ENCODE assay signal across 9 cellular contexts in genomic region chr22:21650823-21651520, GRCh38. TPM values are rescaled to one million over a fixed set of nuclear protein-coding genes. Genes with fewer than 3 reads are reported as not detected.
A peak's percentile ranks its signal among the peaks of the same experiment; 100 is the strongest.
DNase-seq lines count a peak whose midpoint lies in the region; ATAC-seq, FAIRE-seq and TF ChIP-seq lines count a peak whose summit lies in the region.
"Had no signal": no experiment of that assay in that cellular context is flagged by ENCODE, and none has a peak within 500 bp of the region (broad histone marks: within the 10 kb centered on the region; RNA-seq: fewer than 3 reads in every experiment).

No MANE protein-coding gene starts in this region.

- H3K9me3 ChIP-seq in BLaER1 treated with 17β-estradiol and CSF1 and Interleukin-3, amounts not matched to agents 10 nM and 100 nM (replicated peaks in 1 of 11), result no peaks in the 10 kb centered on the region
- no peaks in the 10 kb centered on the region for H3K9me3 ChIP-seq in HepG2 (ENCODE audit: low read length)

- TF ChIP-seq EP300 in HepG2 (IDR thresholded peaks at IDR 0.05; ENCODE audit: low read depth in 2 of 2, low read length in 2 of 2), result no peak
- no peak for TF ChIP-seq EP300 in HepG2 (CRISPR knock-in tag; IDR thresholded peaks at IDR 0.05; ENCODE audit: borderline replicate concordance)

- in situ Hi-C loops in HepG2 (cut with HindIII; ENCODE audit: extremely low pct_ligation_motif_present, low pct_unique_long_range_greater_than_20kb), result no loop called here

- WGBS in HepG2 (ENCODE audit: low lambda C conversion rate), result 11% methylated on average over 6 of the region's 6 CpGs

- peak overlapping the region; percentile 89 for H3K27ac Mint-ChIP-seq in activated T-helper 2 cell treated with anti-CD3 and anti-CD28 coated beads, Interferon-gamma antibody, Interleukin-2, Interleukin-4, amounts not matched to agents 10 μg/mL and 5 μg/mL and 100 μg/mL, durations not matched to agents 14 hours and 24 hours and 36 hours

- H3K4me1 ChIP-seq in BLaER1 treated with 17β-estradiol and CSF1 and Interleukin-3, amounts not matched to agents 10 nM and 100 nM, result peaks cover 39 to 61% (median 50%) of the 10 kb centered on the region in 10 experiments
- peaks cover 34% of the 10 kb centered on the region for H3K4me1 ChIP-seq in HepG2 (ENCODE audit: insufficient read depth, low read length)
- no peaks in the 10 kb centered on the region for H3K4me1 ChIP-seq in foreskin keratinocyte

- H3K27me3 ChIP-seq in BLaER1 treated with 17β-estradiol and CSF1 and Interleukin-3, amounts not matched to agents 10 nM and 100 nM, result no peaks in the 10 kb centered on the region
- H3K27me3 ChIP-seq in HepG2 (ENCODE audit: control insufficient read depth in 1 of 2, insufficient read depth in 2 of 2, low read length in 2 of 2) (no peaks in the 10 kb centered on the region; a peak in 1 of 5 replicates), foreskin keratinocyte (no peaks in the 10 kb centered on the region)

- peak overlapping the region; percentile 7 for H2AFZ ChIP-seq in HepG2 (ENCODE audit: low read length)

- H3K27ac ChIP-seq in BLaER1 treated with 17β-estradiol and CSF1 and Interleukin-3, amounts not matched to agents 10 nM and 100 nM, result peak overlapping the region in 10 of 11 experiments; percentile 20 to 93 (median 86); a peak in 18 of 22 replicates
- peak overlapping the region; percentile 77 for H3K27ac ChIP-seq in HepG2 (ENCODE audit: extremely low read length, insufficient read depth, low read length)
- no peak overlapping the region for H3K27ac ChIP-seq in foreskin keratinocyte

- H3K9me3 Mint-ChIP-seq in activated T-helper 2 cell treated with anti-CD3 and anti-CD28 coated beads, Interferon-gamma antibody, Interleukin-2, Interleukin-4, amounts not matched to agents 10 μg/mL and 5 μg/mL and 100 μg/mL, durations not matched to agents 14 hours and 24 hours and 36 hours, result no peaks in the 10 kb centered on the region

- H3K4me3 Mint-ChIP-seq in activated T-helper 2 cell treated with anti-CD3 and anti-CD28 coated beads, Interferon-gamma antibody, Interleukin-2, Interleukin-4, amounts not matched to agents 10 μg/mL and 5 μg/mL and 100 μg/mL, durations not matched to agents 14 hours and 24 hours and 36 hours (ENCODE audit: low read depth), result peak overlapping the region; percentile 91

- H3K36me3 Mint-ChIP-seq in activated T-helper 2 cell treated with anti-CD3 and anti-CD28 coated beads, Interferon-gamma antibody, Interleukin-2, Interleukin-4, amounts not matched to agents 10 μg/mL and 5 μg/mL and 100 μg/mL, durations not matched to agents 14 hours and 24 hours and 36 hours (ENCODE audit: low read depth), result peaks cover 30% of the 10 kb centered on the region

- H3K79me2 ChIP-seq in HepG2 (ENCODE audit: insufficient read depth, low read length), result peaks cover 2% of the 10 kb centered on the region

- no peak for TF ChIP-seq RAD21 in HepG2 (CRISPR knock-in tag; IDR thresholded peaks at IDR 0.05)

- no peak for TF ChIP-seq POLR2A in HepG2 (IDR thresholded peaks at IDR 0.05; ENCODE audit: insufficient read depth in 1 of 2, low read depth in 2 of 2, low read length in 2 of 2)

- POLR2A ChIA-PET in HepG2 (lab: Yijun Ruan, JAX), result interaction anchor here (2.1 to 3.3 kb wide), 2 partner anchors 9 to 15 kb away, joined by 10 to 17 read pairs; partner anchors contain the start of genes PPIL2 and SDF2L1

- H4K20me1 ChIP-seq in BLaER1 treated with 17β-estradiol and CSF1 and Interleukin-3, amounts not matched to agents 10 nM and 100 nM, result peaks cover 6 to 57% (median 16%) of the 10 kb centered on the region in 11 experiments; a peak in 15 of 22 replicates
- no peaks in the 10 kb centered on the region for H4K20me1 ChIP-seq in HepG2 (ENCODE audit: insufficient read depth, low read length)

- H3K9ac ChIP-seq in BLaER1 treated with 17β-estradiol and CSF1 and Interleukin-3, amounts not matched to agents 10 nM and 100 nM, result peak overlapping the region; percentile 72 to 92 (median 88); a peak in 21 of 22 replicates
- H3K9ac ChIP-seq in HepG2 (ENCODE audit: insufficient read depth, low read depth, low read length), result peak overlapping the region; percentile 73

- FAIRE-seq in HepG2 (lab: Jason Lieb, UNC), result no peak

- H3K4me1 Mint-ChIP-seq in activated T-helper 2 cell treated with anti-CD3 and anti-CD28 coated beads, Interferon-gamma antibody, Interleukin-2, Interleukin-4, amounts not matched to agents 10 μg/mL and 5 μg/mL and 100 μg/mL, durations not matched to agents 14 hours and 24 hours and 36 hours (ENCODE audit: low read depth), result peaks cover 17% of the 10 kb centered on the region

- ATAC-seq in HG03460 (IDR thresholded peaks at IDR 0.05; ENCODE audit: unreplicated experiment) (peak; percentile 6), HepG2 (peak; percentile 39), GM18502 (IDR thresholded peaks at IDR 0.05; ENCODE audit: poor library complexity, unreplicated experiment) (no peak), foreskin keratinocyte (no peak)

- intact Hi-C loops in activated T-helper 2 cell treated with anti-CD3 and anti-CD28 coated beads, Interferon-gamma antibody, Interleukin-2, Interleukin-4, amounts not matched to agents 10 μg/mL and 5 μg/mL and 100 μg/mL, durations not matched to agents 14 hours and 24 hours and 36 hours (cut with micrococcal nuclease), result loop anchor here (5.0 kb wide), 1 partner anchor 64 kb away; no protein-coding TSS in a partner anchor
- intact Hi-C loops in HepG2 (cut with micrococcal nuclease; ENCODE audit: unreplicated experiment), result no loop called here

- TF ChIP-seq CTCF in HepG2 (CRISPR knock-in tag; IDR thresholded peaks at IDR 0.05) (no peak), foreskin keratinocyte (conservative IDR thresholded peaks at IDR 0.05) (no peak)

- H3K4me2 ChIP-seq in BLaER1 treated with 17β-estradiol and CSF1 and Interleukin-3, amounts not matched to agents 10 nM and 100 nM, result peak overlapping the region; percentile 88 to 99 (median 98)
- peak overlapping the region; percentile 93 for H3K4me2 ChIP-seq in HepG2 (ENCODE audit: low read depth, low read length)

- peak overlapping the region; percentile 63 to 86 (median 79) for H3K4me3 ChIP-seq in BLaER1 treated with 17β-estradiol and CSF1 and Interleukin-3, amounts not matched to agents 10 nM and 100 nM
- peak overlapping the region; percentile 64 to 86 (median 77) for H3K4me3 ChIP-seq in HepG2 (replicated peaks in 1 of 3; ENCODE audit: insufficient read depth in 1 of 3, low read depth in 2 of 3, low read length in 3 of 3)

- H3K27me3 Mint-ChIP-seq in activated T-helper 2 cell treated with anti-CD3 and anti-CD28 coated beads, Interferon-gamma antibody, Interleukin-2, Interleukin-4, amounts not matched to agents 10 μg/mL and 5 μg/mL and 100 μg/mL, durations not matched to agents 14 hours and 24 hours and 36 hours (ENCODE audit: low read depth), result no peaks in the 10 kb centered on the region

- TSS peak; percentile 88 for BruUV-seq in HepG2 (replicated peaks; lab: Mats Ljungman, UMichigan)

- CTCF ChIA-PET in HepG2 (lab: Yijun Ruan, JAX; ENCODE audit: low intra/inter-chr PET ratio, low total read pairs), result no interaction called here

- no peak for DNase-seq in activated T-helper 2 cell treated with anti-CD3 and anti-CD28 coated beads, Interferon-gamma antibody, Interleukin-2, Interleukin-4, amounts not matched to agents 10 μg/mL and 5 μg/mL and 100 μg/mL, durations not matched to agents 14 hours and 24 hours and 36 hours (ENCODE audit: low spot score)
- DNase-seq in HepG2 (ENCODE audit: low spot score) (no peak), NCI-H526 treated with DMSO at 0.1 percent for 48 hours (lab: John Stamatoyannopoulos, UW) (no peak), foreskin keratinocyte (no peak), hepatic stellate cell (ENCODE audit: low spot score) (no peak)

- peaks cover 19 to 64% (median 48%) of the 10 kb centered on the region in 11 experiments; a peak in 21 of 22 replicates for H3K36me3 ChIP-seq in BLaER1 treated with 17β-estradiol and CSF1 and Interleukin-3, amounts not matched to agents 10 nM and 100 nM
- H3K36me3 ChIP-seq in HepG2 (replicated peaks in 1 of 2; ENCODE audit: control insufficient read depth in 1 of 2, insufficient read depth in 2 of 2, low read length in 2 of 2), result peaks cover 2 to 21% of the 10 kb centered on the region in 2 experiments; a peak in 4 of 5 replicates

RNA-seq across cellular contexts. Expression of gene SDF2L1, which starts 8.9 kb away (rescaled TPM):
- 95.6 and 97.9 TPM in 2 replicates for total RNA-seq in activated T-helper 2 cell treated with anti-CD3 and anti-CD28 coated beads, Interferon-gamma antibody, Interleukin-2, Interleukin-4, amounts not matched to agents 10 μg/mL and 5 μg/mL and 100 μg/mL, durations not matched to agents 14 hours and 24 hours and 36 hours
- total RNA-seq in HepG2 (2016; rRNA removed; fragmentation: Illumina TruSeq; extraction: Trizol), result 39.7 and 57.4 TPM in 2 replicates
- total RNA-seq in HepG2 (2016; cell fraction: cytosol; rRNA removed; fragmentation: Illumina TruSeq; extraction: Trizol; ENCODE audit: low read depth), result 33.2 and 40.3 TPM in 2 replicates
- total RNA-seq in HepG2 (2016; cell fraction: insoluble cytoplasmic fraction; rRNA removed; fragmentation: Illumina TruSeq; extraction: Trizol), result 40.0 and 62.7 TPM in 2 replicates
- total RNA-seq in HepG2 (2016; cell fraction: membrane; rRNA removed; fragmentation: Illumina TruSeq; extraction: Trizol), result 45.7 and 54.6 TPM in 2 replicates
- 34.2 and 40.4 TPM in 2 replicates for total RNA-seq in HepG2 (2016; cell fraction: nucleus; rRNA removed; fragmentation: Illumina TruSeq; extraction: Trizol)
- polyA plus RNA-seq in HepG2 (2011; rRNA removed), result 16.6 and 18.0 TPM in 2 replicates
- polyA plus RNA-seq in HepG2 (2011; cell fraction: cytosol; rRNA removed), result 15.2 and 26.9 TPM in 2 replicates
- polyA plus RNA-seq in HepG2 (2011; cell fraction: nucleus; rRNA removed), result 10.9 and 11.0 TPM in 2 replicates
- 13.3 and 21.0 TPM in 2 replicates for polyA plus RNA-seq in HepG2 (2012)
- 42.3 and 50.0 TPM in 2 replicates for polyA plus RNA-seq in HepG2 (2016; cell fraction: cytosol; fragmentation: Illumina TruSeq; extraction: Trizol; ENCODE audit: low read depth)
- 46.2 TPM in 2 replicates for polyA plus RNA-seq in HepG2 (2016; cell fraction: insoluble cytoplasmic fraction; fragmentation: Illumina TruSeq; extraction: Trizol; ENCODE audit: low read depth)
- 43.9 and 48.5 TPM in 2 replicates for polyA plus RNA-seq in HepG2 (2016; cell fraction: membrane; fragmentation: Illumina TruSeq; extraction: Trizol; ENCODE audit: low read depth)
- 73.9 and 89.3 TPM in 2 replicates for polyA plus RNA-seq in HepG2 (2016; cell fraction: nucleus; fragmentation: Illumina TruSeq; extraction: Trizol; ENCODE audit: insufficient read depth, low read depth)
- polyA minus RNA-seq in HepG2 (2011; rRNA and poly(A)+ RNA removed; ENCODE audit: low replicate concordance), result 24.5 and 32.2 TPM in 2 replicates
- 8.3 and 14.1 TPM in 2 replicates for polyA minus RNA-seq in HepG2 (2011; cell fraction: cytosol; rRNA and poly(A)+ RNA removed)
- 2.6 and 5.5 TPM in 2 replicates for polyA minus RNA-seq in HepG2 (2011; cell fraction: nucleus; rRNA and poly(A)+ RNA removed)
- total RNA-seq in foreskin keratinocyte, result 65.4 and 72.1 TPM in 2 replicates
- polyA plus RNA-seq in foreskin keratinocyte, result 107 and 146 TPM in 2 replicates

RNA-seq across cellular contexts. Expression of gene PPIL2, which starts 14.8 kb away (rescaled TPM):
- total RNA-seq in activated T-helper 2 cell treated with anti-CD3 and anti-CD28 coated beads, Interferon-gamma antibody, Interleukin-2, Interleukin-4, amounts not matched to agents 10 μg/mL and 5 μg/mL and 100 μg/mL, durations not matched to agents 14 hours and 24 hours and 36 hours, result 53.9 and 55.4 TPM in 2 replicates
- total RNA-seq in HepG2 (2016; rRNA removed; fragmentation: Illumina TruSeq; extraction: Trizol) (31.6 and 31.9 TPM in 2 replicates), foreskin keratinocyte (29.0 and 31.3 TPM in 2 replicates)
- 9.2 and 10.5 TPM in 2 replicates for total RNA-seq in HepG2 (2016; cell fraction: cytosol; rRNA removed; fragmentation: Illumina TruSeq; extraction: Trizol; ENCODE audit: low read depth)
- total RNA-seq in HepG2 (2016; cell fraction: insoluble cytoplasmic fraction; rRNA removed; fragmentation: Illumina TruSeq; extraction: Trizol), result 23.6 and 33.0 TPM in 2 replicates
- total RNA-seq in HepG2 (2016; cell fraction: membrane; rRNA removed; fragmentation: Illumina TruSeq; extraction: Trizol), result 9.1 and 9.4 TPM in 2 replicates
- 42.7 and 45.7 TPM in 2 replicates for total RNA-seq in HepG2 (2016; cell fraction: nucleus; rRNA removed; fragmentation: Illumina TruSeq; extraction: Trizol)
- polyA plus RNA-seq in HepG2 (2011; rRNA removed) (56.1 and 59.4 TPM in 2 replicates), foreskin keratinocyte (20.6 and 22.6 TPM in 2 replicates)
- polyA plus RNA-seq in HepG2 (2011; cell fraction: cytosol; rRNA removed), result 22.8 and 28.5 TPM in 2 replicates
- 197 and 240 TPM in 2 replicates for polyA plus RNA-seq in HepG2 (2011; cell fraction: nucleus; rRNA removed)
- polyA plus RNA-seq in HepG2 (2012), result 26.0 and 29.4 TPM in 2 replicates
- 2.5 and 3.3 TPM in 2 replicates for polyA plus RNA-seq in HepG2 (2016; cell fraction: cytosol; fragmentation: Illumina TruSeq; extraction: Trizol; ENCODE audit: low read depth)
- polyA plus RNA-seq in HepG2 (2016; cell fraction: insoluble cytoplasmic fraction; fragmentation: Illumina TruSeq; extraction: Trizol; ENCODE audit: low read depth), result 30.7 and 39.2 TPM in 2 replicates
- 6.2 and 7.6 TPM in 2 replicates for polyA plus RNA-seq in HepG2 (2016; cell fraction: membrane; fragmentation: Illumina TruSeq; extraction: Trizol; ENCODE audit: low read depth)
- polyA plus RNA-seq in HepG2 (2016; cell fraction: nucleus; fragmentation: Illumina TruSeq; extraction: Trizol; ENCODE audit: insufficient read depth, low read depth), result 66.3 and 80.1 TPM in 2 replicates
- 22.5 and 39.0 TPM in 2 replicates for polyA minus RNA-seq in HepG2 (2011; rRNA and poly(A)+ RNA removed; ENCODE audit: low replicate concordance)
- polyA minus RNA-seq in HepG2 (2011; cell fraction: cytosol; rRNA and poly(A)+ RNA removed), result 15.4 and 16.6 TPM in 2 replicates
- 108 and 114 TPM in 2 replicates for polyA minus RNA-seq in HepG2 (2011; cell fraction: nucleus; rRNA and poly(A)+ RNA removed)

RNA-seq across cellular contexts. Expression of gene CCDC116, which starts 18.4 kb away (rescaled TPM):
- 0.59 and 0.78 TPM in 2 replicates for total RNA-seq in activated T-helper 2 cell treated with anti-CD3 and anti-CD28 coated beads, Interferon-gamma antibody, Interleukin-2, Interleukin-4, amounts not matched to agents 10 μg/mL and 5 μg/mL and 100 μg/mL, durations not matched to agents 14 hours and 24 hours and 36 hours
- total RNA-seq in HepG2 (2016; rRNA removed; fragmentation: Illumina TruSeq; extraction: Trizol) (0.33 TPM in 1 of 2 replicates, not detected in the other), foreskin keratinocyte (0.07 and 0.10 TPM in 2 replicates)
- 0.09 TPM in 1 of 2 replicates, not detected in the other for total RNA-seq in HepG2 (2016; cell fraction: cytosol; rRNA removed; fragmentation: Illumina TruSeq; extraction: Trizol; ENCODE audit: low read depth)
- 0.13 and 0.15 TPM in 2 replicates for total RNA-seq in HepG2 (2016; cell fraction: insoluble cytoplasmic fraction; rRNA removed; fragmentation: Illumina TruSeq; extraction: Trizol)
- 0.28 TPM in 1 of 2 replicates, not detected in the other for total RNA-seq in HepG2 (2016; cell fraction: membrane; rRNA removed; fragmentation: Illumina TruSeq; extraction: Trizol)
- 0.19 and 0.28 TPM in 2 replicates for total RNA-seq in HepG2 (2016; cell fraction: nucleus; rRNA removed; fragmentation: Illumina TruSeq; extraction: Trizol)
- polyA plus RNA-seq in HepG2 (2011; rRNA removed) (0.05 and 0.15 TPM in 2 replicates), foreskin keratinocyte (0.08 and 0.11 TPM in 2 replicates)
- polyA plus RNA-seq in HepG2 (2011; cell fraction: cytosol; rRNA removed), result 0.04 and 0.13 TPM in 2 replicates
- polyA plus RNA-seq in HepG2 (2011; cell fraction: nucleus; rRNA removed), result 0.78 and 0.79 TPM in 2 replicates
- 0.05 and 0.15 TPM in 2 replicates for polyA plus RNA-seq in HepG2 (2012)
- polyA plus RNA-seq in HepG2 (2016; cell fraction: cytosol; fragmentation: Illumina TruSeq; extraction: Trizol; ENCODE audit: low read depth), result 0.05 and 0.07 TPM in 2 replicates
- polyA plus RNA-seq in HepG2 (2016; cell fraction: insoluble cytoplasmic fraction; fragmentation: Illumina TruSeq; extraction: Trizol; ENCODE audit: low read depth), result 0.17 TPM in 1 of 2 replicates, not detected in the other
- 0.16 TPM in 1 of 2 replicates, not detected in the other for polyA plus RNA-seq in HepG2 (2016; cell fraction: membrane; fragmentation: Illumina TruSeq; extraction: Trizol; ENCODE audit: low read depth)
- 0.64 and 0.97 TPM in 2 replicates for polyA plus RNA-seq in HepG2 (2016; cell fraction: nucleus; fragmentation: Illumina TruSeq; extraction: Trizol; ENCODE audit: insufficient read depth, low read depth)
- polyA minus RNA-seq in HepG2 (2011; rRNA and poly(A)+ RNA removed; ENCODE audit: low replicate concordance), result 0.07 and 0.12 TPM in 2 replicates
- polyA minus RNA-seq in HepG2 (2011; cell fraction: cytosol; rRNA and poly(A)+ RNA removed), result not detected in 2 replicates
- polyA minus RNA-seq in HepG2 (2011; cell fraction: nucleus; rRNA and poly(A)+ RNA removed), result 0.39 and 0.50 TPM in 2 replicates
- total RNA-seq: renal cortical epithelial cell had no signal

RNA-seq across cellular contexts. Expression of gene YDJC, which starts 21.1 kb away (rescaled TPM):
- total RNA-seq in activated T-helper 2 cell treated with anti-CD3 and anti-CD28 coated beads, Interferon-gamma antibody, Interleukin-2, Interleukin-4, amounts not matched to agents 10 μg/mL and 5 μg/mL and 100 μg/mL, durations not matched to agents 14 hours and 24 hours and 36 hours, result 44.3 and 49.6 TPM in 2 replicates
- total RNA-seq in HepG2 (2016; rRNA removed; fragmentation: Illumina TruSeq; extraction: Trizol) (27.0 and 32.0 TPM in 2 replicates), foreskin keratinocyte (43.9 and 44.9 TPM in 2 replicates)
- 18.2 and 18.6 TPM in 2 replicates for total RNA-seq in HepG2 (2016; cell fraction: cytosol; rRNA removed; fragmentation: Illumina TruSeq; extraction: Trizol; ENCODE audit: low read depth)
- total RNA-seq in HepG2 (2016; cell fraction: insoluble cytoplasmic fraction; rRNA removed; fragmentation: Illumina TruSeq; extraction: Trizol), result 28.2 and 30.6 TPM in 2 replicates
- total RNA-seq in HepG2 (2016; cell fraction: membrane; rRNA removed; fragmentation: Illumina TruSeq; extraction: Trizol), result 30.4 and 39.2 TPM in 2 replicates
- 14.3 and 16.0 TPM in 2 replicates for total RNA-seq in HepG2 (2016; cell fraction: nucleus; rRNA removed; fragmentation: Illumina TruSeq; extraction: Trizol)
- polyA plus RNA-seq in HepG2 (2011; rRNA removed) (15.3 and 19.9 TPM in 2 replicates), foreskin keratinocyte (63.5 and 65.7 TPM in 2 replicates)
- polyA plus RNA-seq in HepG2 (2011; cell fraction: cytosol; rRNA removed), result 15.7 and 30.3 TPM in 2 replicates
- polyA plus RNA-seq in HepG2 (2011; cell fraction: nucleus; rRNA removed), result 42.4 and 43.1 TPM in 2 replicates
- polyA plus RNA-seq in HepG2 (2012), result 10.8 and 14.7 TPM in 2 replicates
- polyA plus RNA-seq in HepG2 (2016; cell fraction: cytosol; fragmentation: Illumina TruSeq; extraction: Trizol; ENCODE audit: low read depth), result 20.1 and 25.1 TPM in 2 replicates
- polyA plus RNA-seq in HepG2 (2016; cell fraction: insoluble cytoplasmic fraction; fragmentation: Illumina TruSeq; extraction: Trizol; ENCODE audit: low read depth), result 30.6 and 33.5 TPM in 2 replicates
- polyA plus RNA-seq in HepG2 (2016; cell fraction: membrane; fragmentation: Illumina TruSeq; extraction: Trizol; ENCODE audit: low read depth), result 32.1 and 32.9 TPM in 2 replicates
- polyA plus RNA-seq in HepG2 (2016; cell fraction: nucleus; fragmentation: Illumina TruSeq; extraction: Trizol; ENCODE audit: insufficient read depth, low read depth), result 31.4 and 34.1 TPM in 2 replicates
- polyA minus RNA-seq in HepG2 (2011; rRNA and poly(A)+ RNA removed; ENCODE audit: low replicate concordance), result 24.6 and 29.4 TPM in 2 replicates
- polyA minus RNA-seq in HepG2 (2011; cell fraction: cytosol; rRNA and poly(A)+ RNA removed), result 8.5 and 10.8 TPM in 2 replicates
- polyA minus RNA-seq in HepG2 (2011; cell fraction: nucleus; rRNA and poly(A)+ RNA removed), result 11.7 and 13.1 TPM in 2 replicates

Comparison
In these comparisons a context has a peak if more than half of its experiments do, and no peak if none do; other contexts are left out.
1. ATAC-seq: peak in HG03460 (single experiment) and HepG2 (single experiment); none in GM18502 (single experiment) and foreskin keratinocyte (single experiment).